In genomic region chr16:57840833-57841232, GRCh38 we compare ENCODE assay signal across 1 cellular context.
A peak's percentile ranks its signal among the peaks of the same experiment; 100 is the strongest.
TF ChIP-seq lines count a peak whose summit lies in the region.

No MANE protein-coding gene starts in this region.

TF ChIP-seq in HepG2, 621 proteins besides CTCF, POLR2A, EP300 and RAD21 (continued from another document and continues in another):
- TF ChIP-seq, protein P1, sequence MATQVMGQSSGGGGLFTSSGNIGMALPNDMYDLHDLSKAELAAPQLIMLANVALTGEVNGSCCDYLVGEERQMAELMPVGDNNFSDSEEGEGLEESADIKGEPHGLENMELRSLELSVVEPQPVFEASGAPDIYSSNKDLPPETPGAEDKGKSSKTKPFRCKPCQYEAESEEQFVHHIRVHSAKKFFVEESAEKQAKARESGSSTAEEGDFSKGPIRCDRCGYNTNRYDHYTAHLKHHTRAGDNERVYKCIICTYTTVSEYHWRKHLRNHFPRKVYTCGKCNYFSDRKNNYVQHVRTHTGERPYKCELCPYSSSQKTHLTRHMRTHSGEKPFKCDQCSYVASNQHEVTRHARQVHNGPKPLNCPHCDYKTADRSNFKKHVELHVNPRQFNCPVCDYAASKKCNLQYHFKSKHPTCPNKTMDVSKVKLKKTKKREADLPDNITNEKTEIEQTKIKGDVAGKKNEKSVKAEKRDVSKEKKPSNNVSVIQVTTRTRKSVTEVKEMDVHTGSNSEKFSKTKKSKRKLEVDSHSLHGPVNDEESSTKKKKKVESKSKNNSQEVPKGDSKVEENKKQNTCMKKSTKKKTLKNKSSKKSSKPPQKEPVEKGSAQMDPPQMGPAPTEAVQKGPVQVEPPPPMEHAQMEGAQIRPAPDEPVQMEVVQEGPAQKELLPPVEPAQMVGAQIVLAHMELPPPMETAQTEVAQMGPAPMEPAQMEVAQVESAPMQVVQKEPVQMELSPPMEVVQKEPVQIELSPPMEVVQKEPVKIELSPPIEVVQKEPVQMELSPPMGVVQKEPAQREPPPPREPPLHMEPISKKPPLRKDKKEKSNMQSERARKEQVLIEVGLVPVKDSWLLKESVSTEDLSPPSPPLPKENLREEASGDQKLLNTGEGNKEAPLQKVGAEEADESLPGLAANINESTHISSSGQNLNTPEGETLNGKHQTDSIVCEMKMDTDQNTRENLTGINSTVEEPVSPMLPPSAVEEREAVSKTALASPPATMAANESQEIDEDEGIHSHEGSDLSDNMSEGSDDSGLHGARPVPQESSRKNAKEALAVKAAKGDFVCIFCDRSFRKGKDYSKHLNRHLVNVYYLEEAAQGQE (IDR thresholded peaks at IDR 0.05; ENCODE audit: borderline replicate concordance in 1 of 2, low read depth in 1 of 2, low read length in 2 of 2) = no peak
- TF ChIP-seq BCL6 (CRISPR knock-in tag; IDR thresholded peaks at IDR 0.05) (peak; percentile 83), ZNF790 (CRISPR knock-in tag; IDR thresholded peaks at IDR 0.05; ENCODE audit: borderline replicate concordance) (no peak), PHB2 (IDR thresholded peaks at IDR 0.05; ENCODE audit: partially characterized antibody) (no peak), GFI1 (CRISPR knock-in tag; IDR thresholded peaks at IDR 0.05; ENCODE audit: borderline replicate concordance) (peak; percentile 90), TAF15 (IDR thresholded peaks at IDR 0.05; ENCODE audit: low read depth, low read length, poor library complexity, severe bottlenecking) (no peak), ZNF883 (CRISPR knock-in tag; IDR thresholded peaks at IDR 0.05; ENCODE audit: not compliant biosample characterization) (peak; percentile 23), MEIS2 (CRISPR knock-in tag; IDR thresholded peaks at IDR 0.05) (no peak; the same call in 1 of the 2 replicates), KDM5B (CRISPR knock-in tag; IDR thresholded peaks at IDR 0.05; ENCODE audit: borderline replicate concordance) (peak; percentile 16; the same call in 1 of the 2 replicates), HMG20A (CRISPR knock-in tag; IDR thresholded peaks at IDR 0.05; ENCODE audit: borderline replicate concordance) (peak; percentile 88; the same call in 1 of the 2 replicates), ZNF333 (CRISPR knock-in tag; IDR thresholded peaks at IDR 0.05; ENCODE audit: borderline replicate concordance) (0 out of 2 replicates have a peak, but pooled peaks have one; percentile 35), CEBPB (IDR thresholded peaks at IDR 0.05; ENCODE audit: borderline replicate concordance, low read depth, low read length) (peak; percentile 46; the same call in 1 of the 2 replicates), ZNF543 (CRISPR knock-in tag; IDR thresholded peaks at IDR 0.05) (no peak), ZNF784 (CRISPR knock-in tag; IDR thresholded peaks at IDR 0.05; ENCODE audit: borderline replicate concordance) (no peak; the same call in 1 of the 2 replicates), ELK4 (CRISPR knock-in tag; IDR thresholded peaks at IDR 0.05; ENCODE audit: borderline replicate concordance) (no peak), ZMYM4 (CRISPR knock-in tag; IDR thresholded peaks at IDR 0.05) (peak; percentile 86), IRF2 (CRISPR knock-in tag; IDR thresholded peaks at IDR 0.05) (peak; percentile 87), ERF (CRISPR knock-in tag; IDR thresholded peaks at IDR 0.05) (peak; percentile 50; the same call in 1 of the 2 replicates), PTBP1 (IDR thresholded peaks at IDR 0.05; ENCODE audit: low read depth, low read length, poor library complexity, severe bottlenecking) (no peak), ZNF557 (CRISPR knock-in tag; IDR thresholded peaks at IDR 0.05) (no peak), ZNF101 (CRISPR knock-in tag; IDR thresholded peaks at IDR 0.05; ENCODE audit: borderline replicate concordance, low read depth) (no peak), ZFYVE20 (CRISPR knock-in tag; IDR thresholded peaks at IDR 0.05; ENCODE audit: borderline replicate concordance, low read depth) (no peak), ZFP36L2 (CRISPR knock-in tag; IDR thresholded peaks at IDR 0.05) (no peak), ZNF33B (CRISPR knock-in tag; IDR thresholded peaks at IDR 0.05) (no peak), ZUFSP (CRISPR knock-in tag; IDR thresholded peaks at IDR 0.05; ENCODE audit: borderline replicate concordance) (no peak), KAT2B (IDR thresholded peaks at IDR 0.05; ENCODE audit: borderline replicate concordance, low read depth, low read length) (no peak), ZNF143 (CRISPR knock-in tag; IDR thresholded peaks at IDR 0.05) (no peak), ZNF569 (CRISPR knock-in tag; IDR thresholded peaks at IDR 0.05; ENCODE audit: borderline replicate concordance) (no peak), SP5 (CRISPR knock-in tag; IDR thresholded peaks at IDR 0.05; ENCODE audit: borderline replicate concordance, low read depth) (peak; percentile 71), ZNF577 (CRISPR knock-in tag; IDR thresholded peaks at IDR 0.05; ENCODE audit: borderline replicate concordance, low read depth) (no peak), MTF1 (CRISPR knock-in tag; IDR thresholded peaks at IDR 0.05) (no peak), FOXP1 (IDR thresholded peaks at IDR 0.05) (no peak), FOXP1 (CRISPR knock-in tag; IDR thresholded peaks at IDR 0.05) (peak; percentile 77; the same call in 1 of the 2 replicates), ZNF530 (CRISPR knock-in tag; IDR thresholded peaks at IDR 0.05; ENCODE audit: low read depth) (no peak), PHF21A (CRISPR knock-in tag; IDR thresholded peaks at IDR 0.05) (peak; percentile 84), NFRKB (IDR thresholded peaks at IDR 0.05) (no peak), ZNF253 (CRISPR knock-in tag; IDR thresholded peaks at IDR 0.05; ENCODE audit: borderline replicate concordance) (no peak), THAP8 (CRISPR knock-in tag; IDR thresholded peaks at IDR 0.05; ENCODE audit: borderline replicate concordance) (no peak), ARID2 (CRISPR knock-in tag; IDR thresholded peaks at IDR 0.05; ENCODE audit: borderline replicate concordance) (no peak), ZNF552 (CRISPR knock-in tag; IDR thresholded peaks at IDR 0.05; ENCODE audit: borderline replicate concordance) (no peak), JARID2 (CRISPR knock-in tag; IDR thresholded peaks at IDR 0.05; ENCODE audit: insufficient replicate concordance) (no peak), ZNF746 (CRISPR knock-in tag; IDR thresholded peaks at IDR 0.05) (peak; percentile 76; the same call in 1 of the 2 replicates), HOXA3 (CRISPR knock-in tag; IDR thresholded peaks at IDR 0.05) (peak; percentile 86), ZNF768 (CRISPR knock-in tag; IDR thresholded peaks at IDR 0.05) (no peak), TAF1 (CRISPR knock-in tag; IDR thresholded peaks at IDR 0.05) (no peak), MEIS1 (CRISPR knock-in tag; IDR thresholded peaks at IDR 0.05; ENCODE audit: borderline replicate concordance) (peak; percentile 60; the same call in 1 of the 2 replicates), ZNF839 (CRISPR knock-in tag; IDR thresholded peaks at IDR 0.05; ENCODE audit: borderline replicate concordance) (no peak), REPIN1 (CRISPR knock-in tag; IDR thresholded peaks at IDR 0.05; ENCODE audit: borderline replicate concordance, low read depth) (peak; percentile 46; the same call in 1 of the 2 replicates)
- TF ChIP-seq, protein P2, sequence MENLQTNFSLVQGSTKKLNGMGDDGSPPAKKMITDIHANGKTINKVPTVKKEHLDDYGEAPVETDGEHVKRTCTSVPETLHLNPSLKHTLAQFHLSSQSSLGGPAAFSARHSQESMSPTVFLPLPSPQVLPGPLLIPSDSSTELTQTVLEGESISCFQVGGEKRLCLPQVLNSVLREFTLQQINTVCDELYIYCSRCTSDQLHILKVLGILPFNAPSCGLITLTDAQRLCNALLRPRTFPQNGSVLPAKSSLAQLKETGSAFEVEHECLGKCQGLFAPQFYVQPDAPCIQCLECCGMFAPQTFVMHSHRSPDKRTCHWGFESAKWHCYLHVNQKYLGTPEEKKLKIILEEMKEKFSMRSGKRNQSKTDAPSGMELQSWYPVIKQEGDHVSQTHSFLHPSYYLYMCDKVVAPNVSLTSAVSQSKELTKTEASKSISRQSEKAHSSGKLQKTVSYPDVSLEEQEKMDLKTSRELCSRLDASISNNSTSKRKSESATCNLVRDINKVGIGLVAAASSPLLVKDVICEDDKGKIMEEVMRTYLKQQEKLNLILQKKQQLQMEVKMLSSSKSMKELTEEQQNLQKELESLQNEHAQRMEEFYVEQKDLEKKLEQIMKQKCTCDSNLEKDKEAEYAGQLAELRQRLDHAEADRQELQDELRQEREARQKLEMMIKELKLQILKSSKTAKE (CRISPR knock-in tag; IDR thresholded peaks at IDR 0.05; ENCODE audit: borderline replicate concordance) = peak; percentile 92
- TF ChIP-seq, protein P3, sequence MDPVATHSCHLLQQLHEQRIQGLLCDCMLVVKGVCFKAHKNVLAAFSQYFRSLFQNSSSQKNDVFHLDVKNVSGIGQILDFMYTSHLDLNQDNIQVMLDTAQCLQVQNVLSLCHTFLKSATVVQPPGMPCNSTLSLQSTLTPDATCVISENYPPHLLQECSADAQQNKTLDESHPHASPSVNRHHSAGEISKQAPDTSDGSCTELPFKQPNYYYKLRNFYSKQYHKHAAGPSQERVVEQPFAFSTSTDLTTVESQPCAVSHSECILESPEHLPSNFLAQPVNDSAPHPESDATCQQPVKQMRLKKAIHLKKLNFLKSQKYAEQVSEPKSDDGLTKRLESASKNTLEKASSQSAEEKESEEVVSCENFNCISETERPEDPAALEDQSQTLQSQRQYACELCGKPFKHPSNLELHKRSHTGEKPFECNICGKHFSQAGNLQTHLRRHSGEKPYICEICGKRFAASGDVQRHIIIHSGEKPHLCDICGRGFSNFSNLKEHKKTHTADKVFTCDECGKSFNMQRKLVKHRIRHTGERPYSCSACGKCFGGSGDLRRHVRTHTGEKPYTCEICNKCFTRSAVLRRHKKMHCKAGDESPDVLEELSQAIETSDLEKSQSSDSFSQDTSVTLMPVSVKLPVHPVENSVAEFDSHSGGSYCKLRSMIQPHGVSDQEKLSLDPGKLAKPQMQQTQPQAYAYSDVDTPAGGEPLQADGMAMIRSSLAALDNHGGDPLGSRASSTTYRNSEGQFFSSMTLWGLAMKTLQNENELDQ (CRISPR knock-in tag; IDR thresholded peaks at IDR 0.05; ENCODE audit: borderline replicate concordance) = no peak
- TF ChIP-seq, protein P4, sequence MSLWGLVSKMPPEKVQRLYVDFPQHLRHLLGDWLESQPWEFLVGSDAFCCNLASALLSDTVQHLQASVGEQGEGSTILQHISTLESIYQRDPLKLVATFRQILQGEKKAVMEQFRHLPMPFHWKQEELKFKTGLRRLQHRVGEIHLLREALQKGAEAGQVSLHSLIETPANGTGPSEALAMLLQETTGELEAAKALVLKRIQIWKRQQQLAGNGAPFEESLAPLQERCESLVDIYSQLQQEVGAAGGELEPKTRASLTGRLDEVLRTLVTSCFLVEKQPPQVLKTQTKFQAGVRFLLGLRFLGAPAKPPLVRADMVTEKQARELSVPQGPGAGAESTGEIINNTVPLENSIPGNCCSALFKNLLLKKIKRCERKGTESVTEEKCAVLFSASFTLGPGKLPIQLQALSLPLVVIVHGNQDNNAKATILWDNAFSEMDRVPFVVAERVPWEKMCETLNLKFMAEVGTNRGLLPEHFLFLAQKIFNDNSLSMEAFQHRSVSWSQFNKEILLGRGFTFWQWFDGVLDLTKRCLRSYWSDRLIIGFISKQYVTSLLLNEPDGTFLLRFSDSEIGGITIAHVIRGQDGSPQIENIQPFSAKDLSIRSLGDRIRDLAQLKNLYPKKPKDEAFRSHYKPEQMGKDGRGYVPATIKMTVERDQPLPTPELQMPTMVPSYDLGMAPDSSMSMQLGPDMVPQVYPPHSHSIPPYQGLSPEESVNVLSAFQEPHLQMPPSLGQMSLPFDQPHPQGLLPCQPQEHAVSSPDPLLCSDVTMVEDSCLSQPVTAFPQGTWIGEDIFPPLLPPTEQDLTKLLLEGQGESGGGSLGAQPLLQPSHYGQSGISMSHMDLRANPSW (CRISPR knock-in tag; IDR thresholded peaks at IDR 0.05; ENCODE audit: borderline replicate concordance) = no peak
- TF ChIP-seq, protein P5, sequence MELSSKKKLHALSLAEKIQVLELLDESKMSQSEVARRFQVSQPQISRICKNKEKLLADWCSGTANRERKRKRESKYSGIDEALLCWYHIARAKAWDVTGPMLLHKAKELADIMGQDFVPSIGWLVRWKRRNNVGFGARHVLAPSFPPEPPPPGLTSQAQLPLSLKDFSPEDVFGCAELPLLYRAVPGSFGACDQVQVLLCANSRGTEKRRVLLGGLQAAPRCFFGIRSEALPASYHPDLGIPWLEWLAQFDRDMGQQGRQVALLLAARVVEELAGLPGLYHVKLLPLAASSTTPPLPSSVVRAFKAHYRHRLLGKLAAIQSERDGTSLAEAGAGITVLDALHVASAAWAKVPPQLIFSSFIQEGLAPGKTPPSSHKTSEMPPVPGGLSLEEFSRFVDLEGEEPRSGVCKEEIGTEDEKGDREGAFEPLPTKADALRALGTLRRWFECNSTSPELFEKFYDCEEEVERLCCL (CRISPR knock-in tag; IDR thresholded peaks at IDR 0.05; ENCODE audit: borderline replicate concordance) = no peak
